ENCODE assay signal across 13 cellular contexts in the genomic region with DNA sequence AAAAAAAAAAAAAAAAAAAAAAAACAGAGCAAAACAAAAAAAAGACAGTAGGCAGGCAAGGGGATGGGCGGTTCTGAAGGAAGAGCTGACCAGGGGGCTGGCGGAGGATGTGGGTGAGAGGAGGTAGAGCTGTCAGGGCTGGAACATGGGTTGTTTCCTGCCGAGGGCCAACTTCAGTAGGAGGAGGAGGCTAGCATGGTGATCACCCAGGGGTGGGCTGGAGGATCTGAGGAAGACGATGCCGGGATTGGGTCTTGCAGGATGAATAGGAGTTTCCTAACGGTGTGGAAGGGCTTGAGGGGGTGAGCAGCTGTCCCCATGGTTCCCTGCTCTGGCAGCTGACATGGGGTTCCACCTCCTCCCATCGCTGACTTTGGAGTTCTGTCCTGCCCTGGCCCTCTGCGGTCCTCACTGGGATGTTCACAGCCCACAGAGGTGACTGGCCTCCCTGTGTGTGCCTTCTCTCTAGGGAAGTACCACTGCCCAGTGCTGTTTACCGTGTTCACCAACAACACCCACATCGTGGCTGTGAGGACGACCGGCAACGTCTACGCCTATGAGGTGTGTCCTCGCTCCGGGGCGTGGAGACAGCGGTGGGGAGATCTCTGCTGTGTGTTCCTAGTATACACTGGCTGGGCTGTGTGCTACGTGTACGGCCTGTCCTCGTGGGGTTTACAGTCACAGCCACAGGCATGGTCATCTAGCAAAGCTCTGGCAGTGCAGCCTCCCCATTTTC.
"Had no signal": no experiment of that assay in that cellular context is flagged by ENCODE, and none has a peak within 500 bp of the region (broad histone marks: within the 10 kb centered on the region; RNA-seq: fewer than 3 reads in every experiment).

No MANE protein-coding gene starts in this region.

- H3K27me3 ChIP-seq: suprapubic skin had no signal

- H3K27ac Mint-ChIP-seq: activated T-cell treated with anti-CD3 and anti-CD28 coated beads, Interleukin-2, amount 50 U/mL, for 72 hours; memory B cell; stimulated activated naive B cell treated with anti-CD40 and anti-IgM and Interleukin-4, amounts not matched to agents 10 μg/mL and 1 μg/mL and 100 μg/mL, for 72 hours; T-helper 1 cell treated with Interleukin-12 subunit alpha and Interleukin-12 subunit beta and Interleukin-4 antibody, amounts not matched to agents 30 μg/mL and 1 μg/mL, for 36 hours; WTC11 had no signal

- H3K9ac ChIP-seq: parathyroid adenoma had no signal

- H3K9me3 Mint-ChIP-seq: activated T-cell treated with anti-CD3 and anti-CD28 coated beads, Interleukin-2, amount 50 U/mL, for 72 hours; memory B cell; stimulated activated naive B cell treated with anti-CD40 and anti-IgM and Interleukin-4, amounts not matched to agents 10 μg/mL and 1 μg/mL and 100 μg/mL, for 72 hours; T-helper 1 cell treated with Interleukin-12 subunit alpha and Interleukin-12 subunit beta and Interleukin-4 antibody, amounts not matched to agents 30 μg/mL and 1 μg/mL, for 36 hours; WTC11 had no signal

- H3K4me3 ChIP-seq: skin epidermis, suprapubic skin had no signal

- DNase-seq: activated CD4-positive, alpha-beta T cell treated with anti-CD3 and anti-CD28 coated beads, Interleukin-2, amount 50 U/mL, for 4 hours; activated gamma-delta T cell treated with Interleukin-2 at 50 U/mL for 16 hours; activated T-cell treated with anti-CD3 and anti-CD28 coated beads, Interleukin-2, amount 50 U/mL, for 72 hours; foreskin melanocyte; retina; stimulated activated naive B cell treated with anti-CD40 and anti-IgM and Interleukin-4, amounts not matched to agents 10 μg/mL and 1 μg/mL and 100 μg/mL, for 72 hours had no signal

- H2AFZ ChIP-seq: parathyroid adenoma had no signal

- H3K4me1 Mint-ChIP-seq: WTC11 had no signal

- H3K27ac ChIP-seq: parathyroid adenoma, skin epidermis, suprapubic skin had no signal

- ATAC-seq: activated T-cell treated with anti-CD3 and anti-CD28 coated beads, Interleukin-2, amount 50 U/mL, for 72 hours; left lobe of liver; stimulated activated naive B cell treated with anti-CD40 and anti-IgM and Interleukin-4, amounts not matched to agents 10 μg/mL and 1 μg/mL and 100 μg/mL, for 72 hours; WTC11 had no signal

- H3K4me1 ChIP-seq: parathyroid adenoma, suprapubic skin had no signal

- H3K79me2 ChIP-seq: parathyroid adenoma had no signal

- H3K27me3 Mint-ChIP-seq: memory B cell; stimulated activated naive B cell treated with anti-CD40 and anti-IgM and Interleukin-4, amounts not matched to agents 10 μg/mL and 1 μg/mL and 100 μg/mL, for 72 hours had no signal

- H3K9me3 ChIP-seq: suprapubic skin had no signal

- H3K4me3 Mint-ChIP-seq: activated T-cell treated with anti-CD3 and anti-CD28 coated beads, Interleukin-2, amount 50 U/mL, for 72 hours; memory B cell; stimulated activated naive B cell treated with anti-CD40 and anti-IgM and Interleukin-4, amounts not matched to agents 10 μg/mL and 1 μg/mL and 100 μg/mL, for 72 hours; T-helper 1 cell treated with Interleukin-12 subunit alpha and Interleukin-12 subunit beta and Interleukin-4 antibody, amounts not matched to agents 30 μg/mL and 1 μg/mL, for 36 hours; WTC11 had no signal
